In genomic region chr15:86892774-86893449, GRCh38 we compare ENCODE assay signal across 16 cellular contexts.
DNase-seq lines count a peak whose midpoint lies in the region; TF ChIP-seq lines count a peak whose summit lies in the region.
"Had no signal": no experiment of that assay in that cellular context is flagged by ENCODE, and none has a peak within 500 bp of the region (broad histone marks: within the 10 kb centered on the region; RNA-seq: fewer than 3 reads in every experiment).

No MANE protein-coding gene starts in this region.

- TF ChIP-seq CTCF in HEK293 (tag by site-specific recombination; IDR thresholded peaks at IDR 0.05): no peak
- no peak for TF ChIP-seq CTCF in fibroblast of the aortic adventitia (IDR thresholded peaks at IDR 0.05; ENCODE audit: insufficient read depth, low read length)

- peak overlapping the region; percentile 84 for H3K27ac ChIP-seq in HEK293 (ENCODE audit: extremely low read depth, low read depth, low read length)
- H3K27ac ChIP-seq: gastroesophageal sphincter, sigmoid colon had no signal

- H3K4me1 ChIP-seq in HEK293 (ENCODE audit: control insufficient read depth, insufficient read depth, low read length): peaks cover 27% of the 10 kb centered on the region
- H3K4me1 ChIP-seq: gastroesophageal sphincter had no signal

- in situ Hi-C loops in ACHN (cut with HindIII; ENCODE audit: low pct_ligation_motif_present, low pct_unique_long_range_greater_than_20kb, low sequenced_read_pairs): no loop called here

- POLR2A ChIA-PET in HEK293 (lab: Yijun Ruan, JAX): interaction anchor here (0.9 to 2.3 kb wide), 2 partner anchors 13 to 16 kb away, joined by 3 to 5 read pairs; no protein-coding TSS in a partner anchor

- no peaks in the 10 kb centered on the region for H3K36me3 ChIP-seq in HEK293 (ENCODE audit: control insufficient read depth in 2 of 2, insufficient read depth in 1 of 2, low read length in 2 of 2)
- H3K36me3 ChIP-seq: gastroesophageal sphincter, sigmoid colon had no signal

- peak overlapping the region; percentile 26 for H3K4me3 ChIP-seq in HEK293 (ENCODE audit: low read depth, low read length)
- H3K4me3 ChIP-seq in fibroblast of the aortic adventitia (ENCODE audit: low read depth, low read length): no peak overlapping the region
- H3K4me3 ChIP-seq: gastroesophageal sphincter, sigmoid colon had no signal

- H3K9me3 ChIP-seq in HEK293 (ENCODE audit: control insufficient read depth, insufficient read depth, low read depth, low read length): no peaks in the 10 kb centered on the region; the same call in 1 of the 2 replicates
- H3K9me3 ChIP-seq: gastroesophageal sphincter, sigmoid colon had no signal

- CTCF ChIA-PET in HEK293 (lab: Yijun Ruan, JAX): interaction anchor here (0.6 to 1.7 kb wide), 3 partner anchors 11 to 71 kb away, joined by 3 to 8 read pairs (median 4); no protein-coding TSS in a partner anchor

- peak; percentile 67 for DNase-seq in ACHN
- peak; percentile 3 for DNase-seq in RKO (ENCODE audit: low spot score)
- peak; percentile 22 for DNase-seq in fibroblast of the aortic adventitia (ENCODE audit: low read depth)
- DNase-seq in NCI-H526 (lab: John Stamatoyannopoulos, UW): no peak
- DNase-seq in occipital lobe (lab: John Stamatoyannopoulos, UW): no peak
- no peak for DNase-seq in NOMO-1 treated with DMSO at 0.1 percent for 48 hours (lab: John Stamatoyannopoulos, UW; ENCODE audit: unreplicated experiment)
- DNase-seq in stimulated activated CD4-positive, alpha-beta T cell treated with anti-CD3 and anti-CD28 coated beads, Interleukin-12 subunit alpha, Interleukin-12 subunit beta, amount 100 ng/mL, for 4 hours: no peak
- DNase-seq: activated CD4-positive, alpha-beta T cell treated with anti-CD3 and anti-CD28 coated beads for 4 hours; activated T-cell treated with anti-CD3 and anti-CD28 coated beads, Interleukin-2, amount 50 U/mL, for 72 hours; effector CD4-positive, alpha-beta T cell; GF-D8; HFFc6; NCI-H1092; sigmoid colon had no signal

TF ChIP-seq in HEK293, 187 proteins besides CTCF, POLR2A, EP300 and RAD21 (continues in another document):
- TF ChIP-seq ZNF18 (tag by site-specific recombination; IDR thresholded peaks at IDR 0.05): no peak
- TF ChIP-seq ZNF121 (tag by site-specific recombination; IDR thresholded peaks at IDR 0.05): no peak
- no peak for TF ChIP-seq GFI1B (tag by site-specific recombination; IDR thresholded peaks at IDR 0.05)
- no peak for TF ChIP-seq ZNF37A (tag by site-specific recombination; IDR thresholded peaks at IDR 0.05)
- no peak for TF ChIP-seq MEIS1 (CRISPR knock-in tag; IDR thresholded peaks at IDR 0.05; ENCODE audit: borderline replicate concordance)
- TF ChIP-seq ZNF701 (tag by site-specific recombination; IDR thresholded peaks at IDR 0.05): no peak
- no peak for TF ChIP-seq ZSCAN4 (tag by site-specific recombination; IDR thresholded peaks at IDR 0.05)
- no peak for TF ChIP-seq ZNF16 (tag by site-specific recombination; IDR thresholded peaks at IDR 0.05; ENCODE audit: low read depth)
- TF ChIP-seq EGR2 (tag by site-specific recombination; IDR thresholded peaks at IDR 0.05; ENCODE audit: low read depth): no peak
- TF ChIP-seq OSR2 (tag by site-specific recombination; IDR thresholded peaks at IDR 0.05): peak; percentile 66
- no peak for TF ChIP-seq ZNF560 (tag by site-specific recombination; IDR thresholded peaks at IDR 0.05; ENCODE audit: borderline replicate concordance)
- no peak for TF ChIP-seq AEBP2 (tag by site-specific recombination; IDR thresholded peaks at IDR 0.05; ENCODE audit: borderline replicate concordance)
- TF ChIP-seq ZSCAN18 (tag by site-specific recombination; IDR thresholded peaks at IDR 0.05): no peak
- no peak for TF ChIP-seq ZBTB49 (tag by site-specific recombination; IDR thresholded peaks at IDR 0.05; ENCODE audit: low read depth)
- TF ChIP-seq, protein P1, sequence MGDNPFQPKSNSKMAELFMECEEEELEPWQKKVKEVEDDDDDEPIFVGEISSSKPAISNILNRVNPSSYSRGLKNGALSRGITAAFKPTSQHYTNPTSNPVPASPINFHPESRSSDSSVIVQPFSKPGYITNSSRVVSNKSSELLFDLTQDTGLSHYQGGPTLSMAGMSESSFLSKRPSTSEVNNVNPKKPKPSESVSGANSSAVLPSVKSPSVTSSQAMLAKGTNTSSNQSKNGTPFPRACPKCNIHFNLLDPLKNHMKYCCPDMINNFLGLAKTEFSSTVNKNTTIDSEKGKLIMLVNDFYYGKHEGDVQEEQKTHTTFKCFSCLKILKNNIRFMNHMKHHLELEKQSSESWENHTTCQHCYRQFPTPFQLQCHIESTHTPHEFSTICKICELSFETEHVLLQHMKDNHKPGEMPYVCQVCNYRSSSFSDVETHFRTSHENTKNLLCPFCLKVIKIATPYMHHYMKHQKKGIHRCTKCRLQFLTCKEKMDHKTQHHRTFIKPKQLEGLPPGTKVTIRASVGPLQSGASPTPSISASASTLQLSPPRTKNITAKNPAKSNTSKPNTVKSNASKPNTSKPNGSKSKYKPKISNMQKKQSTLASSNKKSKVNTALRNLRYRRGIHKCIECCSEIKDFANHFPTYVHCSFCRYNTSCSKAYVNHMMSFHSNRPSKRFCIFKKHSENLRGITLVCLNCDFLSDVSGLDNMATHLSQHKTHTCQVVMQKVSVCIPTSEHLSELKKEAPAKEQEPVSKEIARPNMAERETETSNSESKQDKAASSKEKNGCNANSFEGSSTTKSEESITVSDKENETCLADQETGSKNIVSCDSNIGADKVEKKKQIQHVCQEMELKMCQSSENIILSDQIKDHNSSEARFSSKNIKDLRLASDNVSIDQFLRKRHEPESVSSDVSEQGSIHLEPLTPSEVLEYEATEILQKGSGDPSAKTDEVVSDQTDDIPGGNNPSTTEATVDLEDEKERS (tag by site-specific recombination; IDR thresholded peaks at IDR 0.05): no peak
- TF ChIP-seq ZNF223 (tag by site-specific recombination; IDR thresholded peaks at IDR 0.05): no peak
- no peak for TF ChIP-seq GLIS2 (tag by site-specific recombination; IDR thresholded peaks at IDR 0.05)

Comparison
In these comparisons a context has a peak if more than half of its experiments do, and no peak if none do; other contexts are left out.
1. DNase-seq: peak in ACHN (single experiment), RKO (single experiment) and fibroblast of the aortic adventitia (single experiment); none in NCI-H526 (0 of 2), occipital lobe (single experiment), NOMO-1 treated with DMSO at 0.1 percent for 48 hours (single experiment) and stimulated activated CD4-positive, alpha-beta T cell treated with anti-CD3 and anti-CD28 coated beads, Interleukin-12 subunit alpha, Interleukin-12 subunit beta, amount 100 ng/mL, for 4 hours (single experiment).